In genomic region chr1:183061194-183061593, GRCh38 we compare ENCODE assay signal across 21 cellular contexts. TPM values are rescaled to one million over a fixed set of nuclear protein-coding genes. Genes with fewer than 3 reads are reported as not detected.
DNase-seq lines count a peak whose midpoint lies in the region; ATAC-seq, FAIRE-seq and TF ChIP-seq lines count a peak whose summit lies in the region.
"Had no signal": no experiment of that assay in that cellular context is flagged by ENCODE, and none has a peak within 500 bp of the region (broad histone marks: within the 10 kb centered on the region; RNA-seq: fewer than 3 reads in every experiment).

No MANE protein-coding gene starts in this region.

- intact Hi-C loops in GM12878 (cut with micrococcal nuclease; ENCODE audit: unreplicated experiment) (no loop called here), testis (cut with DNase I; ENCODE audit: low total_unique reads) (no loop called here)

- POLR2A ChIA-PET in GM12878 (lab: Charles Lee) = no interaction called here

- BruUV-seq in GM12878 (replicated peaks; lab: Mats Ljungman, UMichigan) = no TSS peak

- DNase-seq in GM12878 (ENCODE audit: low read depth, low spot score) (no peak), iris pigment epithelial cell (ENCODE audit: low read depth) (peak; percentile 14), GDM1 (lab: John Stamatoyannopoulos, UW) (no peak), testis (no peak), COLO829 (ENCODE audit: low spot score) (no peak), NCI-H345 treated with DMSO at 0.1 percent for 48 hours (lab: John Stamatoyannopoulos, UW; ENCODE audit: unreplicated experiment) (no peak)
- DNase-seq: BE2C; heart left ventricle; midbrain; NCI-H1048; NCI-H510A treated with DMSO at 0.1 percent for 48 hours; right cardiac atrium; stimulated activated CD4-positive, alpha-beta T cell treated with anti-CD3 and anti-CD28 coated beads, Interleukin-2, amount 100 ng/mL, for 48 hours; substantia nigra had no signal

- H3K4me1 ChIP-seq in KMS-11 (ENCODE audit: low read depth, poor library complexity, severe bottlenecking) = peaks cover 73% of the 10 kb centered on the region
- peaks cover 14% of the 10 kb centered on the region for H3K4me1 ChIP-seq in GM12878 (ENCODE audit: control insufficient read depth, insufficient read depth, low read length)
- peaks cover 6 to 42% (median 29%) of the 10 kb centered on the region in 5 donors for H3K4me1 ChIP-seq in subcutaneous abdominal adipose tissue (ENCODE audit: control insufficient read depth in 5 of 5, insufficient read depth in 5 of 5, low read length in 5 of 5)
- H3K4me1 ChIP-seq in testis = no peaks in the 10 kb centered on the region

- in situ Hi-C loops in GM12878 (cut with MboI) = no loop called here

- RAD21 ChIA-PET in GM12878 (lab: Charles Lee; ENCODE audit: unreplicated experiment) = no interaction called here

- TF ChIP-seq CTCF in KMS-11 (conservative IDR thresholded peaks at IDR 0.05; ENCODE audit: low read depth, low read length) (no peak), GM12878 (IDR thresholded peaks at IDR 0.05 in 2 of 3, conservative IDR thresholded peaks at IDR 0.05 in 1 of 3; ENCODE audit: control insufficient read depth in 2 of 3, extremely low read depth in 1 of 3, insufficient read depth in 1 of 3, low read depth in 3 of 3, low read length in 3 of 3) (no peak), testis (IDR thresholded peaks at IDR 0.05) (no peak)

- no peaks in the 10 kb centered on the region for H3K36me3 ChIP-seq in KMS-11 (ENCODE audit: insufficient read depth)
- H3K36me3 ChIP-seq in GM12878 (ENCODE audit: control insufficient read depth in 2 of 2, insufficient read depth in 2 of 2, low read length in 1 of 2) = no peaks in the 10 kb centered on the region
- H3K36me3 ChIP-seq in subcutaneous abdominal adipose tissue (ENCODE audit: control insufficient read depth in 5 of 5, insufficient read depth in 5 of 5, low read length in 5 of 5) = no peaks in the 10 kb centered on the region
- H3K36me3 ChIP-seq in testis (ENCODE audit: low read depth, missing control alignments) = no peaks in the 10 kb centered on the region
- H3K36me3 ChIP-seq: BE2C, heart left ventricle had no signal

- FAIRE-seq in GM12878 (lab: Jason Lieb, UNC) = no peak
- FAIRE-seq: colon, H1, K562 had no signal

- no peaks in the 10 kb centered on the region for H4K20me1 ChIP-seq in KMS-11 (ENCODE audit: insufficient read depth)
- no peaks in the 10 kb centered on the region for H4K20me1 ChIP-seq in GM12878 (ENCODE audit: control insufficient read depth, insufficient read depth)

- H3K9ac ChIP-seq in KMS-11 (no peak overlapping the region), GM12878 (ENCODE audit: control insufficient read depth, insufficient read depth, low read length) (no peak overlapping the region), subcutaneous abdominal adipose tissue (ENCODE audit: low read length in 5 of 5) (peak overlapping the region in 1 of 5 donors; percentile 68)

- no peaks in the 10 kb centered on the region for H3K27me3 ChIP-seq in KMS-11 (ENCODE audit: insufficient read depth, low read depth)
- no peaks in the 10 kb centered on the region for H3K27me3 ChIP-seq in GM12878 (replicated peaks in 1 of 2; ENCODE audit: control insufficient read depth in 2 of 2, insufficient read depth in 2 of 2, low read length in 1 of 2)
- H3K27me3 ChIP-seq in subcutaneous abdominal adipose tissue (ENCODE audit: control insufficient read depth in 5 of 5, insufficient read depth in 4 of 5, low read length in 5 of 5) = no peaks in the 10 kb centered on the region
- H3K27me3 ChIP-seq in testis = no peaks in the 10 kb centered on the region
- H3K27me3 ChIP-seq: BE2C, heart left ventricle had no signal

- no peak for TF ChIP-seq RAD21 in GM12878 (IDR thresholded peaks at IDR 0.05; ENCODE audit: insufficient read depth, low read depth, low read length)

- no peak for ATAC-seq in GM12878
- ATAC-seq: K562 had no signal

- H3K27ac ChIP-seq in KMS-11 (peak overlapping the region; percentile 6; the same call in 1 of the 2 replicates), GM12878 (ENCODE audit: control insufficient read depth, insufficient read depth) (no peak overlapping the region), subcutaneous abdominal adipose tissue (ENCODE audit: low read depth, low read length) (peak overlapping the region; percentile 83), testis (no peak overlapping the region)
- H3K27ac ChIP-seq: HL-60 had no signal

- H3K9me3 ChIP-seq in GM12878 (replicated peaks; ENCODE audit: control insufficient read depth, insufficient read depth, low read length) (no peaks in the 10 kb centered on the region; the same call in 2 of the 3 replicates), subcutaneous abdominal adipose tissue (ENCODE audit: control insufficient read depth in 5 of 5, low read length in 5 of 5) (no peaks in the 10 kb centered on the region), testis (no peaks in the 10 kb centered on the region)
- H3K9me3 ChIP-seq: BE2C had no signal

- SMC1A ChIA-PET in GM12878 (lab: Charles Lee; ENCODE audit: uncharacterized antibody, unreplicated experiment) = interaction anchor here (1.6 kb wide), 1 partner anchor 10 kb away, joined by 4 read pairs; no protein-coding TSS in a partner anchor

- H3K4me3 ChIP-seq in KMS-11 (IDR thresholded peaks at IDR 0.05; ENCODE audit: insufficient read depth, low read depth, low read length) = no peak overlapping the region
- no peak overlapping the region for H3K4me3 ChIP-seq in GM12878
- no peak overlapping the region for H3K4me3 ChIP-seq in subcutaneous abdominal adipose tissue (ENCODE audit: low read depth in 1 of 5, low read length in 5 of 5)
- no peak overlapping the region for H3K4me3 ChIP-seq in testis
- H3K4me3 ChIP-seq: heart left ventricle, K562 had no signal

- TF ChIP-seq POLR2A in GM12878 (IDR thresholded peaks at IDR 0.05; ENCODE audit: low read depth, low read length) = no peak
- no peak for TF ChIP-seq POLR2A in testis (IDR thresholded peaks at IDR 0.05)

- H3K79me2 ChIP-seq in KMS-11 (ENCODE audit: insufficient read depth, low read depth) (0 out of 2 replicates have a peak, but pooled peaks cover 10% of the 10 kb centered on the region), GM12878 (ENCODE audit: control insufficient read depth, insufficient read depth, low read length) (no peaks in the 10 kb centered on the region; the same call in 1 of the 2 replicates)

- peak overlapping the region; percentile 43 for H3K4me2 ChIP-seq in KMS-11
- peak overlapping the region; percentile 3; the same call in 1 of the 2 replicates for H3K4me2 ChIP-seq in GM12878 (ENCODE audit: control insufficient read depth, insufficient read depth)

- CTCF ChIA-PET in GM12878 (lab: Yijun Ruan, JAX) = interaction anchor here (3.1 kb wide), 1 partner anchor 9 kb away, joined by 18 read pairs; no protein-coding TSS in a partner anchor

- no peak for TF ChIP-seq EP300 in GM12878 (IDR thresholded peaks at IDR 0.05; ENCODE audit: borderline replicate concordance in 1 of 2, control insufficient read depth in 1 of 2, low read depth in 2 of 2, low read length in 2 of 2)

- H2AFZ ChIP-seq in KMS-11 (ENCODE audit: low read depth) (no peak overlapping the region), GM12878 (ENCODE audit: control insufficient read depth, low read depth, low read length) (no peak overlapping the region)

TF ChIP-seq in GM12878, 131 proteins besides CTCF, POLR2A, EP300 and RAD21 (continues in another document):
- no peak for TF ChIP-seq MTA3 (IDR thresholded peaks at IDR 0.05; ENCODE audit: borderline replicate concordance, low read length)
- TF ChIP-seq, protein P1, sequence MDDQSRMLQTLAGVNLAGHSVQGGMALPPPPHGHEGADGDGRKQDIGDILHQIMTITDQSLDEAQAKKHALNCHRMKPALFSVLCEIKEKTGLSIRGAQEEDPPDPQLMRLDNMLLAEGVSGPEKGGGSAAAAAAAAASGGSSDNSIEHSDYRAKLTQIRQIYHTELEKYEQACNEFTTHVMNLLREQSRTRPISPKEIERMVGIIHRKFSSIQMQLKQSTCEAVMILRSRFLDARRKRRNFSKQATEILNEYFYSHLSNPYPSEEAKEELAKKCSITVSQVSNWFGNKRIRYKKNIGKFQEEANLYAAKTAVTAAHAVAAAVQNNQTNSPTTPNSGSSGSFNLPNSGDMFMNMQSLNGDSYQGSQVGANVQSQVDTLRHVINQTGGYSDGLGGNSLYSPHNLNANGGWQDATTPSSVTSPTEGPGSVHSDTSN (IDR thresholded peaks at IDR 0.05; ENCODE audit: insufficient replicate concordance, low read depth, low read length) = no peak
- no peak for TF ChIP-seq SMARCA5 (IDR thresholded peaks at IDR 0.05)
- no peak for TF ChIP-seq GATAD2B (conservative IDR thresholded peaks at IDR 0.05; ENCODE audit: low read depth)

RNA-seq across cellular contexts. Expression of gene LAMC1, which starts 38.0 kb away (rescaled TPM):
- total RNA-seq in GM12878 (2013; cell fraction: nucleolus; rRNA removed) = 162 and 168 TPM in 2 replicates
- 32.5 and 36.4 TPM in 2 replicates for total RNA-seq in GM12878 (2014; rRNA removed)
- total RNA-seq in GM12878 (2014; rRNA removed; fragmentation: Illumina TruSeq; extraction: Trizol) = 33.5 and 35.1 TPM in 2 replicates
- total RNA-seq in GM12878 (2021) = 45.2 and 51.4 TPM in 2 replicates
- 13.5 TPM for polyA plus RNA-seq in GM12878 (2011; ENCODE audit: low read depth)
- polyA plus RNA-seq in GM12878 (2011; rRNA removed) = 23.1 and 27.6 TPM in 2 replicates
- polyA plus RNA-seq in GM12878 (2011; cell fraction: cytosol; rRNA removed) = 11.8 and 17.4 TPM in 2 replicates
- polyA plus RNA-seq in GM12878 (2011; cell fraction: nucleus; rRNA removed) = 38.7 and 39.2 TPM in 2 replicates
- 13.5 and 19.7 TPM in 2 replicates for polyA plus RNA-seq in GM12878 (2012)
- polyA plus RNA-seq in GM12878 (2014; fragmentation: Illumina TruSeq; extraction: Trizol) = 33.5 and 37.1 TPM in 2 replicates
- polyA plus RNA-seq in GM12878 (2014; fragmentation: Nextera tagmentation; extraction: Ambion mirVana) = 1 to 10 TPM; 4.6 to 5.2 TPM
- 23.6 and 24.6 TPM in 2 replicates for polyA plus RNA-seq in GM12878 (2014; rRNA removed)
- polyA plus RNA-seq in GM12878 (2016; fragmentation: Nextera tagmentation; extraction: Ambion mirVana) = 10 to 100 TPM in 1 of 2 experiments, 1 to 10 TPM in 1; 6.1 to 13.0 TPM
- 30.2 and 64.6 TPM in 2 replicates for polyA minus RNA-seq in GM12878 (2011; rRNA and poly(A)+ RNA removed)
- polyA minus RNA-seq in GM12878 (2011; cell fraction: cytosol; rRNA and poly(A)+ RNA removed) = 12.8 and 14.0 TPM in 2 replicates
- polyA minus RNA-seq in GM12878 (2011; cell fraction: nucleus; rRNA and poly(A)+ RNA removed) = 31.3 and 44.6 TPM in 2 replicates
- 100 to 1,000 TPM; 106 to 112 TPM for total RNA-seq in testis
- 64.5 TPM for polyA plus RNA-seq in testis (ENCODE audit: insufficient read depth, low read depth, low replicate concordance)
- total RNA-seq: T-helper 2 cell treated with Interferon-gamma antibody and Interleukin-4, amounts not matched to agents 100 ng/mL and 5 ng/mL, for 36 hours had no signal

Comparison
In these comparisons a context has a peak if more than half of its experiments do, and no peak if none do; other contexts are left out.
1. H3K27ac ChIP-seq: peak in KMS-11 (single experiment) and subcutaneous abdominal adipose tissue (single experiment); none in GM12878 (single experiment) and testis (0 of 2).